ENCODE assay signal across 8 cellular contexts in genomic region chr3:57958642-57959406, GRCh38. TPM values are rescaled to one million over a fixed set of nuclear protein-coding genes. Genes with fewer than 3 reads are reported as not detected.
DNase-seq lines count a peak whose midpoint lies in the region; ATAC-seq and TF ChIP-seq lines count a peak whose summit lies in the region.

No MANE protein-coding gene starts in this region.

- WGBS in esophagus, 2 donors: 66 to 77% methylated on average over 13 of the region's 13 CpGs

- ATAC-seq in omental fat pad (ENCODE audit: low FRiP score): peak; percentile 52

- H3K79me2 ChIP-seq in Loucy (ENCODE audit: insufficient read depth, low read length): no peaks in the 10 kb centered on the region

- no peaks in the 10 kb centered on the region for H3K9me3 ChIP-seq in Loucy (ENCODE audit: insufficient read depth, low read depth, low read length)
- H3K9me3 ChIP-seq in esophagus (ENCODE audit: control insufficient read depth in 2 of 2, insufficient read depth in 1 of 2, low read depth in 1 of 2, low read length in 1 of 2): no peaks in the 10 kb centered on the region
- H3K9me3 ChIP-seq in effector memory CD4-positive, alpha-beta T cell (ENCODE audit: control insufficient read depth, low read length): no peaks in the 10 kb centered on the region

- peaks cover 14% of the 10 kb centered on the region for H3K4me1 ChIP-seq in Loucy (ENCODE audit: insufficient read depth, low read length, poor library complexity, severe bottlenecking)
- peaks cover 0 to 12% of the 10 kb centered on the region in 2 donors for H3K4me1 ChIP-seq in esophagus (ENCODE audit: control insufficient read depth in 2 of 2, insufficient read depth in 2 of 2, low read length in 1 of 2)
- H3K4me1 ChIP-seq in effector memory CD4-positive, alpha-beta T cell (ENCODE audit: control insufficient read depth, insufficient read depth, low read length, poor library complexity, severe bottlenecking): no peaks in the 10 kb centered on the region

- H3K27ac ChIP-seq in esophagus (ENCODE audit: low read depth in 2 of 2, low read length in 1 of 2): peak overlapping the region; percentile 67 to 70
- no peak overlapping the region for H3K27ac ChIP-seq in effector memory CD4-positive, alpha-beta T cell (ENCODE audit: insufficient read depth, low read length, poor library complexity, severe bottlenecking)

- peak overlapping the region; percentile 32 for H3K4me3 ChIP-seq in Loucy (ENCODE audit: low read length, poor library complexity, severe bottlenecking)
- no peak overlapping the region for H3K4me3 ChIP-seq in esophagus (ENCODE audit: low read depth in 1 of 2, low read length in 2 of 2)
- no peak overlapping the region for H3K4me3 ChIP-seq in effector memory CD4-positive, alpha-beta T cell (ENCODE audit: insufficient read depth, low read depth, low read length, poor library complexity, severe bottlenecking)

- H3K27me3 ChIP-seq in Loucy (ENCODE audit: insufficient read depth, low read length, poor library complexity, severe bottlenecking) (no peaks in the 10 kb centered on the region), esophagus (ENCODE audit: control insufficient read depth in 1 of 2, insufficient read depth in 2 of 2, low read length in 2 of 2) (no peaks in the 10 kb centered on the region)
- no peaks in the 10 kb centered on the region for H3K27me3 ChIP-seq in effector memory CD4-positive, alpha-beta T cell (replicated peaks; ENCODE audit: control insufficient read depth, insufficient read depth, low read length, poor library complexity, severe bottlenecking)

- no peaks in the 10 kb centered on the region for H4K20me1 ChIP-seq in Loucy (ENCODE audit: insufficient read depth, low read length, poor library complexity, severe bottlenecking)

- H2AFZ ChIP-seq in Loucy (ENCODE audit: low read length): peak overlapping the region; percentile 90

- no peaks in the 10 kb centered on the region for H3F3A ChIP-seq in Loucy (ENCODE audit: low read depth)

- peak overlapping the region; percentile 67 for H3K4me2 ChIP-seq in Loucy (ENCODE audit: low read depth, low read length, poor library complexity, severe bottlenecking)

- H3K36me3 ChIP-seq in Loucy (ENCODE audit: insufficient read depth, low read length) (no peaks in the 10 kb centered on the region), esophagus (ENCODE audit: control insufficient read depth in 2 of 2, insufficient read depth in 2 of 2, low read length in 1 of 2) (no peaks in the 10 kb centered on the region)
- no peaks in the 10 kb centered on the region for H3K36me3 ChIP-seq in effector memory CD4-positive, alpha-beta T cell (ENCODE audit: control insufficient read depth, insufficient read depth, low read length)

- H3K9me2 ChIP-seq in Loucy (replicated peaks; ENCODE audit: low read depth, low read length): no peaks in the 10 kb centered on the region

- TF ChIP-seq CTCF in Loucy (conservative IDR thresholded peaks at IDR 0.05; ENCODE audit: low read length) (no peak), omental fat pad (IDR thresholded peaks at IDR 0.05) (no peak)

- H3K9ac ChIP-seq in Loucy (ENCODE audit: low read depth, low read length, poor library complexity, severe bottlenecking): peak overlapping the region; percentile 63

- DNase-seq in Daoy (ENCODE audit: low read depth): peak; percentile 67
- no peak for DNase-seq in omental fat pad (ENCODE audit: low spot score)
- no peak for DNase-seq in GM19238 (ENCODE audit: insufficient read length, low spot score)
- no peak for DNase-seq in NCI-H187 treated with DMSO at 0.1 percent for 48 hours (lab: John Stamatoyannopoulos, UW)
- no peak for DNase-seq in effector memory CD4-positive, alpha-beta T cell
- no peak for DNase-seq in T1000 (lab: John Stamatoyannopoulos, UW)

RNA-seq across cellular contexts. Expression of gene FLNB, which starts 49.4 kb away (rescaled TPM):
- total RNA-seq in Daoy (2014; rRNA removed; shearing (Covaris generic)): 87.9 and 97.5 TPM in 2 replicates
- 10 to 100 TPM; 50.8 to 52.5 TPM for polyA plus RNA-seq in esophagus
- 100 to 1,000 TPM in 3 of 4 donors, 10 to 100 TPM in 1; 82.5 to 192 (median 145) TPM for total RNA-seq in omental fat pad
